Comparison of ENCODE assay signal across 8 cellular contexts in genomic region chr14:73295198-73295796, GRCh38. TPM values are rescaled to one million over a fixed set of nuclear protein-coding genes. Genes with fewer than 3 reads are reported as not detected.
DNase-seq lines count a peak whose midpoint lies in the region; ATAC-seq and TF ChIP-seq lines count a peak whose summit lies in the region.

No MANE protein-coding gene starts in this region.

- no peaks in the 10 kb centered on the region for H3K9me2 ChIP-seq in DOHH2 (replicated peaks; ENCODE audit: control insufficient read depth, low read length)
- no peaks in the 10 kb centered on the region for H3K9me2 ChIP-seq in Karpas-422 (replicated peaks; ENCODE audit: insufficient read depth, low read length)

- no peaks in the 10 kb centered on the region for H3K27me3 Mint-ChIP-seq in osteocyte (ENCODE audit: unreplicated experiment)

- H3K4me3 ChIP-seq in DOHH2 (ENCODE audit: low read length) (no peak overlapping the region), Karpas-422 (ENCODE audit: low read length) (no peak overlapping the region)

- peaks cover 6% of the 10 kb centered on the region for H3K4me1 ChIP-seq in DOHH2 (ENCODE audit: control insufficient read depth, low read length)
- no peaks in the 10 kb centered on the region for H3K4me1 ChIP-seq in Karpas-422 (ENCODE audit: low read length)

- H3K79me2 ChIP-seq in DOHH2 (ENCODE audit: control insufficient read depth, low read length) (no peaks in the 10 kb centered on the region), Karpas-422 (ENCODE audit: low read length) (no peaks in the 10 kb centered on the region)

- H3K4me2 ChIP-seq in DOHH2 (ENCODE audit: low read length) (no peak overlapping the region; the same call in 1 of the 2 replicates), Karpas-422 (ENCODE audit: low read depth, low read length, poor library complexity, severe bottlenecking) (no peak overlapping the region)

- ATAC-seq in HG03025 (IDR thresholded peaks at IDR 0.05; ENCODE audit: low FRiP score, unreplicated experiment) = no peak
- no peak for ATAC-seq in HG03460 (IDR thresholded peaks at IDR 0.05; ENCODE audit: unreplicated experiment)
- no peak for ATAC-seq in HG02588 (IDR thresholded peaks at IDR 0.05; ENCODE audit: unreplicated experiment)

- no peak overlapping the region for H2AFZ ChIP-seq in Karpas-422 (ENCODE audit: low read length)

- H3K36me3 Mint-ChIP-seq in osteocyte (ENCODE audit: unreplicated experiment) = peaks cover 15% of the 10 kb centered on the region

- peaks cover 2% of the 10 kb centered on the region for H3K4me1 Mint-ChIP-seq in osteocyte (ENCODE audit: unreplicated experiment)

- no peaks in the 10 kb centered on the region for H3K9me3 ChIP-seq in DOHH2 (ENCODE audit: control insufficient read depth, insufficient read depth, low read length)
- no peaks in the 10 kb centered on the region for H3K9me3 ChIP-seq in Karpas-422 (ENCODE audit: low read length)

- H3K4me3 Mint-ChIP-seq in osteocyte (ENCODE audit: unreplicated experiment) = no peak overlapping the region

- H3K27ac ChIP-seq in DOHH2 (ENCODE audit: low read depth, low read length) = no peak overlapping the region
- no peak overlapping the region for H3K27ac ChIP-seq in Karpas-422 (ENCODE audit: low read length)

- no peaks in the 10 kb centered on the region for H3K27me3 ChIP-seq in DOHH2 (ENCODE audit: control insufficient read depth, low read length)
- no peaks in the 10 kb centered on the region for H3K27me3 ChIP-seq in Karpas-422 (ENCODE audit: low read length)

- H4K20me1 ChIP-seq in DOHH2 (ENCODE audit: control insufficient read depth, insufficient read depth, low read depth, low read length) = no peaks in the 10 kb centered on the region
- no peaks in the 10 kb centered on the region for H4K20me1 ChIP-seq in Karpas-422 (ENCODE audit: insufficient read depth, low read depth, low read length)

- H3K9me3 Mint-ChIP-seq in osteocyte (ENCODE audit: unreplicated experiment) = no peaks in the 10 kb centered on the region

- peaks cover 7% of the 10 kb centered on the region; the same call in 1 of the 2 replicates for H3F3A ChIP-seq in DOHH2 (ENCODE audit: control insufficient read depth, insufficient read depth)

- no peak overlapping the region for H3K9ac ChIP-seq in Karpas-422 (ENCODE audit: low read length)

- H3K27ac Mint-ChIP-seq in osteocyte (ENCODE audit: unreplicated experiment) = no peak overlapping the region

- peak; percentile 90 for TF ChIP-seq CTCF in DOHH2 (IDR thresholded peaks at IDR 0.05; ENCODE audit: low read depth, low read length, poor library complexity, severe bottlenecking)
- TF ChIP-seq CTCF in osteocyte (IDR thresholded peaks at IDR 0.05) = peak; percentile 78

- H3K36me3 ChIP-seq in DOHH2 (ENCODE audit: control insufficient read depth, low read length) (peaks cover 24% of the 10 kb centered on the region), Karpas-422 (ENCODE audit: insufficient read depth, low read length) (no peaks in the 10 kb centered on the region)

- no peak for TF ChIP-seq POLR2A in erythroblast (IDR thresholded peaks at IDR 0.05; ENCODE audit: low read length)

- peak; percentile 88 for DNase-seq in Karpas-422
- DNase-seq in RPMI7951 (ENCODE audit: low read depth) = peak; percentile 47
- DNase-seq in erythroblast (lab: John Stamatoyannopoulos, UW) = peak; percentile 50 to 72
- DNase-seq in osteocyte (ENCODE audit: extremely low spot score, unreplicated experiment) = no peak

RNA-seq across cellular contexts. Expression of gene PAPLN, which starts 58.0 kb away (rescaled TPM):
- 12.9 and 18.0 TPM in 2 replicates for total RNA-seq in Karpas-422 (2014; rRNA removed; shearing (Covaris generic); ENCODE audit: low replicate concordance)
- 1.6 and 2.8 TPM in 2 replicates for total RNA-seq in RPMI7951 (2014; rRNA removed; shearing (Covaris generic))
- 44.3 and 48.7 TPM in 2 replicates for total RNA-seq in osteocyte
